Comparison of ENCODE assay signal across 13 cellular contexts in the genomic region with DNA sequence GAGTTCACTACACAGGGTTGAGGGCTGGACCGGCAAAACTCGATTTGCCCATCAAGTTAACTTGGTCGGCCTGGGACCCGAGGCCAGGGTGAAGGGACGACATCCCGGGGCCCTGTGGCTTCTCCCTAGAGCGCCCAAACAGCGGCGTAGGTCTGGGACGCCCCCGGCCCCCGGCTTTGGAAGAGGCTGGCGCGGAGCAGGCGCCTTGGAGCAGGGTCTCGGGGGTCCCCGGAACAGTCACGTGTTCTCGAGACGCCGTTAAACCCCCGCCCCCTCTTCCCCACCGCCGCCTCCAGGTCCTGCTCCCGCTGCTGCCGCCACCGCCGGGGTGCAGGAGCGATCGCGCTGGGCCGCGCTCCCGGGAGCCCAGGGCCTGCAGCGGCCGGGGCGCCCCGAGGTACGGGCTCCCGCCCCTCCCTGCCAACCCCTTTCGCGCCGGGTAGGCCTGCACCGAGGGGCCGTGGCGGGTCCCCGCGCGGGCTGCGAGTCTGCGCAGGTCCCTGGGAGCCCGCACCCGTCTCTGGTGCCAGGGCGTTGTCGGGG. TPM values are rescaled to one million over a fixed set of nuclear protein-coding genes. Genes with fewer than 3 reads are reported as not detected.
DNase-seq lines count a peak whose midpoint lies in the region; ATAC-seq and TF ChIP-seq lines count a peak whose summit lies in the region.
"Had no signal": no experiment of that assay in that cellular context is flagged by ENCODE, and none has a peak within 500 bp of the region (broad histone marks: within the 10 kb centered on the region; RNA-seq: fewer than 3 reads in every experiment).

A gene (plus strand): TSS at position 289 of the 543 bp plus-strand sequence. CDS start 6,382 bp downstream, outside the sequence.

- no peak for TF ChIP-seq CTCF in foreskin keratinocyte (conservative IDR thresholded peaks at IDR 0.05)
- TF ChIP-seq CTCF in tibial nerve (IDR thresholded peaks at IDR 0.05): no peak
- TF ChIP-seq CTCF in MM.1S (IDR thresholded peaks at IDR 0.05; ENCODE audit: low read length): no peak

- TF ChIP-seq POLR2A in tibial nerve (IDR thresholded peaks at IDR 0.05): no peak

- POLR2A ChIA-PET in T-cell (lab: Charles Lee): no interaction called here

- H2AFZ ChIP-seq in MM.1S (ENCODE audit: low read length): no peak within 1 kb of the TSS
- H2AFZ ChIP-seq: GM23248 had no signal

- no peaks in the 10 kb centered on the region for H3K36me3 ChIP-seq in muscle layer of colon (ENCODE audit: insufficient read depth, low read length)
- no peaks in the 10 kb centered on the region for H3K36me3 ChIP-seq in tibial nerve
- no peaks in the 10 kb centered on the region for H3K36me3 ChIP-seq in MM.1S (replicated peaks; ENCODE audit: insufficient read depth, low read length)

- TF ChIP-seq EP300 in tibial nerve (IDR thresholded peaks at IDR 0.05): no peak

- no peaks in the 10 kb centered on the region for H3K9me2 ChIP-seq in MM.1S (replicated peaks; ENCODE audit: insufficient read depth, low read length)

- H3K27ac ChIP-seq in foreskin keratinocyte (no peak within 1 kb of the TSS), muscle layer of colon (ENCODE audit: low read depth, low read length) (no peak within 1 kb of the TSS), tibial nerve (peak within 1 kb of the TSS in 3 of 4 donors; percentile 11 to 55 (median 45)), MM.1S (ENCODE audit: low read length) (no peak within 1 kb of the TSS)
- H3K27ac ChIP-seq: GM23248, KMS-11 had no signal

- H3K4me3 ChIP-seq in muscle layer of colon (ENCODE audit: low read depth in 1 of 2, low read length in 2 of 2) (peak within 1 kb of the TSS; percentile 38 to 50), tibial nerve (peak within 1 kb of the TSS; percentile 39 to 58 (median 54)), MM.1S (ENCODE audit: low read length) (no peak within 1 kb of the TSS)
- H3K4me3 ChIP-seq: GM23248 had no signal

- no peaks in the 10 kb centered on the region for H3K79me2 ChIP-seq in MM.1S (ENCODE audit: low read length)

- no peaks in the 10 kb centered on the region for H3K9me3 Mint-ChIP-seq in T-cell
- H3K9me3 Mint-ChIP-seq: activated T-cell treated with anti-CD3 and anti-CD28 coated beads, Interleukin-2, amount 50 U/mL, for 4 hours had no signal

- H3K27me3 ChIP-seq in foreskin keratinocyte (peaks cover 78% of the 10 kb centered on the region), muscle layer of colon (ENCODE audit: control insufficient read depth in 1 of 2, insufficient read depth in 2 of 2, low read length in 2 of 2) (peaks cover 3 to 22% of the 10 kb centered on the region in 2 donors), tibial nerve (peaks cover 0 to 33% of the 10 kb centered on the region in 2 donors), MM.1S (replicated peaks; ENCODE audit: insufficient read depth, low read length) (no peaks in the 10 kb centered on the region)

- peaks cover 4 to 5% (median 4%) of the 10 kb centered on the region in 3 donors for H3K4me1 Mint-ChIP-seq in T-cell

- H3K27ac Mint-ChIP-seq in T-cell: no peak within 1 kb of the TSS

- H3K27me3 Mint-ChIP-seq in T-cell: peaks cover 36 to 40% of the 10 kb centered on the region in 2 donors

- H3K36me3 Mint-ChIP-seq in T-cell: no peaks in the 10 kb centered on the region

- ATAC-seq in SK-N-SH treated with all-trans-retinoic acid at 6 μM for 48 hours (peak; percentile 44; the same call in 2 of the 3 replicates), foreskin keratinocyte (peak; percentile 65), T-cell (replicated peaks in 1 of 4) (no peak), GM18867 (IDR thresholded peaks at IDR 0.05; ENCODE audit: unreplicated experiment) (no peak)

- H3F3A ChIP-seq in MM.1S (ENCODE audit: insufficient read depth, low read length): no peaks in the 10 kb centered on the region

- H3K4me1 ChIP-seq in foreskin keratinocyte (no peaks in the 10 kb centered on the region), muscle layer of colon (ENCODE audit: insufficient read depth, low read length) (peaks cover 6% of the 10 kb centered on the region), tibial nerve (peaks cover 0 to 24% (median 1%) of the 10 kb centered on the region in 4 donors), MM.1S (ENCODE audit: low read length) (no peaks in the 10 kb centered on the region)

- H3K9me3 ChIP-seq in muscle layer of colon (ENCODE audit: low read length): no peaks in the 10 kb centered on the region
- no peaks in the 10 kb centered on the region for H3K9me3 ChIP-seq in tibial nerve
- no peaks in the 10 kb centered on the region for H3K9me3 ChIP-seq in MM.1S (replicated peaks; ENCODE audit: insufficient read depth, low read length)

- H3K9ac ChIP-seq in muscle layer of colon (ENCODE audit: low read length): no peak within 1 kb of the TSS
- no peak within 1 kb of the TSS for H3K9ac ChIP-seq in MM.1S (ENCODE audit: low read length)
- H3K9ac ChIP-seq: GM23248, KMS-11 had no signal

- DNase-seq in foreskin keratinocyte: no peak
- no peak for DNase-seq in tibial nerve (ENCODE audit: low spot score in 2 of 2)
- no peak for DNase-seq in T-cell
- DNase-seq in MM.1S: no peak
- DNase-seq in stimulated activated CD4-positive, alpha-beta T cell treated with anti-CD3 and anti-CD28 coated beads, Interleukin-4, amount 100 ng/mL, for 1 hour: no peak
- DNase-seq: activated T-cell treated with anti-CD3 and anti-CD28 coated beads, Interleukin-2, amount 50 U/mL, for 4 hours; GM23248; stimulated activated CD4-positive, alpha-beta T cell treated with anti-CD3 and anti-CD28 coated beads, Interleukin-1b, Interleukin-23, amount 100 ng/mL, for 48 hours had no signal

- no peak within 1 kb of the TSS for H3K4me3 Mint-ChIP-seq in T-cell
- H3K4me3 Mint-ChIP-seq: activated T-cell treated with anti-CD3 and anti-CD28 coated beads, Interleukin-2, amount 50 U/mL, for 4 hours had no signal

- CTCF ChIA-PET in T-cell (lab: Charles Lee): interaction anchor here in 1 of 2 donors (0.6 kb wide), 1 partner anchor 237 kb away, joined by 5 read pairs; no protein-coding TSS in a partner anchor

- no peak within 1 kb of the TSS for H3K4me2 ChIP-seq in MM.1S (ENCODE audit: low read depth, low read length)
- H3K4me2 ChIP-seq: KMS-11 had no signal

- WGBS in tibial nerve, 2 donors: 0 to 1% methylated on average over 14 to 40 of the region's 55 CpGs

- H4K20me1 ChIP-seq in MM.1S (ENCODE audit: insufficient read depth, low read length): no peaks in the 10 kb centered on the region

TF ChIP-seq in SK-N-SH treated with all-trans-retinoic acid at 6 μM for 48 hours, 23 proteins besides CTCF, POLR2A, EP300 and RAD21:
- no peak for TF ChIP-seq ZFP30 (CRISPR knock-in tag; IDR thresholded peaks at IDR 0.05)
TF ChIP-seq in SK-N-SH treated with all-trans-retinoic acid at 6 μM for 48 hours: peak in this region for 0.

RNA-seq across cellular contexts. Expression of the gene that starts here (rescaled TPM):
- total RNA-seq in foreskin keratinocyte (not detected in 2 replicates), tibial nerve (1 to 10 TPM in 1 of 4 donors, under 1 TPM in 3; 0.21 to 1.1 (median 0.65) TPM), T-cell (not detected)
- not detected in 2 replicates for polyA plus RNA-seq in foreskin keratinocyte
- total RNA-seq: activated T-cell treated with anti-CD3 and anti-CD28 coated beads, Interleukin-2, amount 50 U/mL, for 4 hours; fibroblast of lung; GM23248 had no signal
- polyA plus RNA-seq: fibroblast of lung, GM23248 had no signal

Comparison
In these comparisons a context has a peak if more than half of its experiments do, and no peak if none do; other contexts are left out.
1. Peak in ATAC-seq in foreskin keratinocyte; RNA of the gene not detected or under 1 TPM.
2. H3K27ac ChIP-seq: peak in tibial nerve (3 of 4); none in foreskin keratinocyte (single experiment), muscle layer of colon (single experiment) and MM.1S (single experiment).